In the genomic region with DNA sequence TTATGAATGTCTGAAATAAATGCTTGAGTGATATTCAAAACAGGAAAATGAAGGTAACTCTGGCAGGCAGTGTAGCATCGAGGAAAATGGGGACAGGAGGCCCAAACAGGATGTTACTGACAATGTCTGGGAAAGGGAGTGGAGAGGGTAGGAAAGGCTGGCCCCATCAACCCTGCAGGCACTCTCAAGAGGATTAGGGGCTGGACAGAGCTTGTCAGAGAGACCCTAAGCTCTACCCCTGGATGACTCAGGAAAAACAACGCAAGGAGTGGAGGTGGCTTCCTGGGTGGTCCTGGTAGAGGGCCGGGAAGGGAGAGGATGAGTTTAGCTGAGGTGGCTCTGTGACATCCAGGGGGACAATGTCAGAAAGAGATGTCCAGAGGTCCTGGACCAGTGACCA, we compare ENCODE assay signal across 24 cellular contexts.
A peak's percentile ranks its signal among the peaks of the same experiment; 100 is the strongest.
DNase-seq lines count a peak whose midpoint lies in the region; ATAC-seq and TF ChIP-seq lines count a peak whose summit lies in the region.
"Had no signal": no experiment of that assay in that cellular context is flagged by ENCODE, and none has a peak within 500 bp of the region (broad histone marks: within the 10 kb centered on the region; RNA-seq: fewer than 3 reads in every experiment).

No MANE protein-coding gene starts in this region.

- no peak overlapping the region for H3K4me3 ChIP-seq in BLaER1
- H3K4me3 ChIP-seq in GM23338, result no peak overlapping the region
- H3K4me3 ChIP-seq: gastroesophageal sphincter, hepatocyte, lung had no signal

- H3K27ac Mint-ChIP-seq in GM23338 (no peak overlapping the region; the same call in 1 of the 2 replicates), endothelial cell (ENCODE audit: unreplicated experiment) (peak overlapping the region; percentile 78)
- H3K27ac Mint-ChIP-seq: activated CD4-positive, alpha-beta memory T cell treated with anti-CD3 and anti-CD28 coated beads for 36 hours; stimulated activated memory B cell treated with anti-CD40 and anti-IgM and Interleukin-4, amounts not matched to agents 10 μg/mL and 1 μg/mL and 100 μg/mL, for 72 hours; T-helper 2 cell treated with Interferon-gamma antibody and Interleukin-4, amounts not matched to agents 5 μg/mL and 100 μg/mL, for 36 hours had no signal

- no peaks in the 10 kb centered on the region for H3F3A ChIP-seq in GM23338 (replicated peaks; ENCODE audit: low read depth)

- TF ChIP-seq CTCF in GM23338 (conservative IDR thresholded peaks at IDR 0.05; ENCODE audit: low read depth in 2 of 2), result no peak
- no peak for TF ChIP-seq CTCF in endothelial cell (IDR thresholded peaks at IDR 0.05; ENCODE audit: unreplicated experiment)
- no peak for TF ChIP-seq CTCF in omental fat pad (IDR thresholded peaks at IDR 0.05)

- H3K9ac ChIP-seq in BLaER1, result no peak overlapping the region
- H3K9ac ChIP-seq: KMS-11 had no signal

- no peaks in the 10 kb centered on the region for H3K27me3 ChIP-seq in BLaER1
- H3K27me3 ChIP-seq in GM23338 (ENCODE audit: insufficient read depth), result no peaks in the 10 kb centered on the region
- H3K27me3 ChIP-seq: BE2C, brain microvascular endothelial cell, gastroesophageal sphincter, hepatocyte had no signal

- H3K36me3 ChIP-seq in BLaER1 (no peaks in the 10 kb centered on the region), GM23338 (ENCODE audit: insufficient read depth) (peaks cover 5% of the 10 kb centered on the region; the same call in 1 of the 2 replicates)
- H3K36me3 ChIP-seq: BE2C, brain microvascular endothelial cell had no signal

- peaks cover 7% of the 10 kb centered on the region; the same call in 2 of the 3 replicates for H3K9me3 Mint-ChIP-seq in GM23338
- no peaks in the 10 kb centered on the region for H3K9me3 Mint-ChIP-seq in endothelial cell (ENCODE audit: unreplicated experiment)
- H3K9me3 Mint-ChIP-seq: T-helper 2 cell treated with Interferon-gamma antibody and Interleukin-4, amounts not matched to agents 5 μg/mL and 100 μg/mL, for 36 hours had no signal

- H3K36me3 Mint-ChIP-seq in GM23338 (ENCODE audit: low read depth), result peaks cover 27% of the 10 kb centered on the region
- H3K36me3 Mint-ChIP-seq in endothelial cell (ENCODE audit: low read depth, unreplicated experiment), result peaks cover 41% of the 10 kb centered on the region

- H3K4me2 ChIP-seq in BLaER1 (0 out of 2 replicates have a peak overlapping the region, but pooled peaks have one; percentile 10), GM23338 (no peak overlapping the region)
- H3K4me2 ChIP-seq: hepatocyte, KMS-11 had no signal

- H3K4me1 Mint-ChIP-seq in GM23338, result peaks cover 11% of the 10 kb centered on the region
- H3K4me1 Mint-ChIP-seq in endothelial cell (ENCODE audit: unreplicated experiment), result peaks cover 30% of the 10 kb centered on the region

- H3K27me3 Mint-ChIP-seq in GM23338 (ENCODE audit: insufficient read depth, low read depth, poor library complexity) (peaks cover 8% of the 10 kb centered on the region), endothelial cell (ENCODE audit: unreplicated experiment) (peaks cover 9% of the 10 kb centered on the region)
- H3K27me3 Mint-ChIP-seq: activated CD4-positive, alpha-beta memory T cell treated with anti-CD3 and anti-CD28 coated beads for 36 hours; stimulated activated memory B cell treated with anti-CD40 and anti-IgM and Interleukin-4, amounts not matched to agents 10 μg/mL and 1 μg/mL and 100 μg/mL, for 72 hours had no signal

- H3K9me3 ChIP-seq in BLaER1, result peaks cover 22% of the 10 kb centered on the region
- H3K9me3 ChIP-seq: BE2C, gastroesophageal sphincter had no signal

- DNase-seq in GM23338 (ENCODE audit: low spot score) (no peak), endothelial cell (ENCODE audit: low spot score) (no peak), omental fat pad (ENCODE audit: low spot score) (no peak), NCI-H1417 treated with DMSO at 0.1 percent for 48 hours (lab: John Stamatoyannopoulos, UW) (no peak), foreskin melanocyte (no peak), SIG-M5 treated with dmso at 0.1 percent for 504 hours (lab: John Stamatoyannopoulos, UW; ENCODE audit: unreplicated experiment) (no peak)
- DNase-seq: activated CD4-positive, alpha-beta memory T cell treated with anti-CD3 and anti-CD28 coated beads for 36 hours; activated CD4-positive, alpha-beta T cell treated with anti-CD3 and anti-CD28 coated beads for 1 hour; activated CD8-positive, alpha-beta memory T cell treated with anti-CD3 and anti-CD28 coated beads, Interleukin-2, amount 50 U/mL, for 4 hours; activated naive CD4-positive, alpha-beta T cell treated with anti-CD3 and anti-CD28 coated beads, Interleukin-2, amount 50 U/mL, for 16 hours; amniotic stem cell; BE2C; brain microvascular endothelial cell; COR-L47; NCI-H526 treated with DMSO at 0.1 percent for 48 hours; PC-3; stimulated activated CD4-positive, alpha-beta T cell treated with anti-CD3 and anti-CD28 coated beads, Interleukin-15, amount 100 ng/mL, for 24 hours had no signal

- no peak overlapping the region for H2AFZ ChIP-seq in GM23338
- H2AFZ ChIP-seq: hepatocyte had no signal

- H3K79me2 ChIP-seq in GM23338 (replicated peaks; ENCODE audit: insufficient read depth), result no peaks in the 10 kb centered on the region
- H3K79me2 ChIP-seq: hepatocyte had no signal

- ATAC-seq in GM23338 (peak; percentile 27), omental fat pad (ENCODE audit: low FRiP score) (peak; percentile 28)
- ATAC-seq: gastroesophageal sphincter, PC-3 had no signal

- peaks cover 23% of the 10 kb centered on the region for H3K4me1 ChIP-seq in BLaER1
- no peaks in the 10 kb centered on the region for H3K4me1 ChIP-seq in GM23338 (ENCODE audit: insufficient read depth)
- H3K4me1 ChIP-seq: BE2C had no signal

- no peak overlapping the region for H3K4me3 Mint-ChIP-seq in GM23338
- peak overlapping the region; percentile 45 for H3K4me3 Mint-ChIP-seq in endothelial cell (ENCODE audit: unreplicated experiment)
- H3K4me3 Mint-ChIP-seq: activated CD4-positive, alpha-beta memory T cell treated with anti-CD3 and anti-CD28 coated beads for 36 hours; stimulated activated memory B cell treated with anti-CD40 and anti-IgM and Interleukin-4, amounts not matched to agents 10 μg/mL and 1 μg/mL and 100 μg/mL, for 72 hours; T-helper 2 cell treated with Interferon-gamma antibody and Interleukin-4, amounts not matched to agents 5 μg/mL and 100 μg/mL, for 36 hours had no signal

- no peak overlapping the region for H3K27ac ChIP-seq in BLaER1
- no peak overlapping the region for H3K27ac ChIP-seq in GM23338 (ENCODE audit: low read depth)
- H3K27ac ChIP-seq: brain microvascular endothelial cell, gastroesophageal sphincter, hepatocyte, KMS-11 had no signal

- no peaks in the 10 kb centered on the region for H4K20me1 ChIP-seq in BLaER1
- H4K20me1 ChIP-seq in GM23338 (replicated peaks; ENCODE audit: insufficient read depth), result no peaks in the 10 kb centered on the region

- H3K9me2 ChIP-seq in GM23338 (ENCODE audit: insufficient read depth), result no peaks in the 10 kb centered on the region

TF ChIP-seq in GM23338, 12 proteins besides CTCF, POLR2A, EP300 and RAD21 (continues in another document):
- TF ChIP-seq STAT1 (IDR thresholded peaks at IDR 0.05; ENCODE audit: unreplicated experiment) (no peak), ZNF331 (CRISPR knock-in tag; IDR thresholded peaks at IDR 0.05; ENCODE audit: low read depth) (no peak), CREB1 (CRISPR knock-in tag; IDR thresholded peaks at IDR 0.05; ENCODE audit: low read depth) (no peak), JUNB (IDR thresholded peaks at IDR 0.05; ENCODE audit: unreplicated experiment) (no peak), EZH2 (IDR thresholded peaks at IDR 0.05; ENCODE audit: low read depth, unreplicated experiment) (no peak), NANOG (IDR thresholded peaks at IDR 0.05; ENCODE audit: borderline replicate concordance) (no peak), EZH2phosphoT487 (IDR thresholded peaks at IDR 0.05; ENCODE audit: unreplicated experiment) (no peak), ZNF114 (CRISPR knock-in tag; IDR thresholded peaks at IDR 0.05) (no peak)
- TF ChIP-seq, protein P1, sequence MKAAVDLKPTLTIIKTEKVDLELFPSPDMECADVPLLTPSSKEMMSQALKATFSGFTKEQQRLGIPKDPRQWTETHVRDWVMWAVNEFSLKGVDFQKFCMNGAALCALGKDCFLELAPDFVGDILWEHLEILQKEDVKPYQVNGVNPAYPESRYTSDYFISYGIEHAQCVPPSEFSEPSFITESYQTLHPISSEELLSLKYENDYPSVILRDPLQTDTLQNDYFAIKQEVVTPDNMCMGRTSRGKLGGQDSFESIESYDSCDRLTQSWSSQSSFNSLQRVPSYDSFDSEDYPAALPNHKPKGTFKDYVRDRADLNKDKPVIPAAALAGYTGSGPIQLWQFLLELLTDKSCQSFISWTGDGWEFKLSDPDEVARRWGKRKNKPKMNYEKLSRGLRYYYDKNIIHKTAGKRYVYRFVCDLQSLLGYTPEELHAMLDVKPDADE (IDR thresholded peaks at IDR 0.05), result no peak
